Comparison of ENCODE assay signal across 32 cellular contexts in genomic region chr2:170206246-170206645, GRCh38. TPM values are rescaled to one million over a fixed set of nuclear protein-coding genes. Genes with fewer than 3 reads are reported as not detected.
"Had no signal": no experiment of that assay in that cellular context is flagged by ENCODE, and none has a peak within 500 bp of the region (broad histone marks: within the 10 kb centered on the region; RNA-seq: fewer than 3 reads in every experiment).

No MANE protein-coding gene starts in this region.

- DNase-seq: colonic mucosa; cortex of kidney; effector CD8-positive, alpha-beta T cell; effector memory CD8-positive, alpha-beta T cell; endodermal cell; esophagus squamous epithelium; foreskin fibroblast; foreskin melanocyte; gastrocnemius medialis; glutamatergic neuron; head of caudate nucleus; heart right ventricle; hippocampal formation; left cardiac atrium; left lung; left ventricle myocardium superior; lower lobe of right lung; mesenchymal stem cell; mucosa of descending colon; naive B cell had no signal

- H3K9me3 Mint-ChIP-seq: effector memory CD8-positive, alpha-beta T cell had no signal

- ATAC-seq: effector memory CD8-positive, alpha-beta T cell; esophagus mucosa; gastrocnemius medialis; heart right ventricle; left cardiac atrium; left lung; left ventricle myocardium superior; lower lobe of right lung; mucosa of descending colon had no signal

- H3K27ac Mint-ChIP-seq: dendritic cell treated with granulocyte-macrophage colony-stimulating factor and Interleukin-4, amounts not matched to agents 40 ng/mL and 50 ng/mL, for 4 days; effector memory CD8-positive, alpha-beta T cell; endodermal cell; mesothelial cell of epicardium had no signal

- H3K4me1 ChIP-seq: colonic mucosa, gastrocnemius medialis, left lung, lower lobe of right lung had no signal

- H3K4me3 ChIP-seq: colonic mucosa, esophagus squamous epithelium, gastrocnemius medialis, heart right ventricle, left lung, lower lobe of right lung, mucosa of descending colon had no signal

- H3K4me3 Mint-ChIP-seq: dendritic cell treated with granulocyte-macrophage colony-stimulating factor and Interleukin-4, amounts not matched to agents 40 ng/mL and 50 ng/mL, for 4 days; effector memory CD8-positive, alpha-beta T cell; endodermal cell; mesothelial cell of epicardium; naive B cell had no signal

- H3K27me3 Mint-ChIP-seq: dendritic cell treated with granulocyte-macrophage colony-stimulating factor and Interleukin-4, amounts not matched to agents 40 ng/mL and 50 ng/mL, for 4 days had no signal

- H3K4me1 Mint-ChIP-seq: endodermal cell, naive B cell had no signal

- H3K36me3 ChIP-seq: colonic mucosa, esophagus squamous epithelium, gastrocnemius medialis, heart right ventricle, left lung, lower lobe of right lung had no signal

- H3K36me3 Mint-ChIP-seq: naive B cell had no signal

- H3K9me3 ChIP-seq: colonic mucosa, esophagus squamous epithelium, gastrocnemius medialis had no signal

- H3K27ac ChIP-seq: colonic mucosa, epithelial cell of prostate, esophagus squamous epithelium, gastrocnemius medialis, heart right ventricle, left lung, lower lobe of right lung had no signal

- FAIRE-seq: endometrium, islet of Langerhans, keratinocyte had no signal

- H3K27me3 ChIP-seq: colonic mucosa, esophagus squamous epithelium, gastrocnemius medialis, heart right ventricle, left lung had no signal

RNA-seq across cellular contexts. Expression of gene MYO3B, which starts 28.3 kb away (rescaled TPM):
- total RNA-seq: dermis microvascular lymphatic vessel endothelial cell, glomerular endothelial cell, left cardiac atrium, lower lobe of right lung, lung microvascular endothelial cell, mesenteric fat pad, myocyte had no signal
- polyA plus RNA-seq: heart right ventricle had no signal
